Comparison of ENCODE assay signal across 9 cellular contexts in the genomic region with DNA sequence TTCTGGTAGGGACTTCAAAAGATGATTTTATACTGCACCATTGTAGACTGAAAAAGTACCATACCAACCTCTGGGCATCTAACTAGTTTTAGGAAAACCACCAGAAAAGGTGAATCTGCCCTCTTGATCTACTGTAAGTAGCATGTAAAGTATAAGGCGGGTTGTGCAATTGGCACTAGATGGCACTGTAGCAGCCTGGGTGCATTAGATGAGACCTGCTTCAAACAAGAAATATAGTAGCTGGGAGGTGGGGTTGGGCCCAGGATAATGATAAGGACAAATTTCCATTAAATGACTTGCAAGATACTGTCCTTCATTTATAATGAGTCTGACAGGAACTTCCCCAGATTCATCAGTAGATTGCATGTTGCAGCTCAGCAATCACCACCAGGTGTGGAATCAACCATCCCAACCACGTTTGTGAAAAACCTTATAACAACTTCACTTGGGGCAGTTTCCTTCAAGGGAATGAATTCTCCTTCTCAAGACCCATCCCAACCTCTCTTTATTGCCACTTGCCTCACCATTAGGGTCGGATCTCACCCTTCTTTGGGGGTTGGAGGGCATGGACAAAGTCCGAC. TPM values are rescaled to one million over a fixed set of nuclear protein-coding genes. Genes with fewer than 3 reads are reported as not detected.
DNase-seq lines count a peak whose midpoint lies in the region; ATAC-seq, FAIRE-seq and TF ChIP-seq lines count a peak whose summit lies in the region.
"Had no signal": no experiment of that assay in that cellular context is flagged by ENCODE, and none has a peak within 500 bp of the region (broad histone marks: within the 10 kb centered on the region; RNA-seq: fewer than 3 reads in every experiment).

No MANE protein-coding gene starts in this region.

- H3K27ac ChIP-seq in cardiac muscle cell (no peak overlapping the region), K562 (ENCODE audit: extremely low read depth, low read depth, low read length) (no peak overlapping the region)

- H3K27ac Mint-ChIP-seq in naive B cell = peak overlapping the region in 1 of 6 donors; percentile 18
- H3K27ac Mint-ChIP-seq: activated naive CD8-positive, alpha-beta T cell had no signal

- H3K27me3 ChIP-seq in cardiac muscle cell = peaks cover 15% of the 10 kb centered on the region
- peaks cover 5 to 9% of the 10 kb centered on the region in 2 experiments; a peak in 3 of 5 replicates for H3K27me3 ChIP-seq in K562 (ENCODE audit: control insufficient read depth in 2 of 2, insufficient read depth in 2 of 2, low read length in 2 of 2)

- H3K36me3 ChIP-seq in cardiac muscle cell (no peaks in the 10 kb centered on the region), K562 (ENCODE audit: control insufficient read depth, insufficient read depth, low read length) (no peaks in the 10 kb centered on the region)

- no peaks in the 10 kb centered on the region for H3K9me1 ChIP-seq in K562 (ENCODE audit: control insufficient read depth, insufficient read depth, low read length)

- peak; percentile 66 for TF ChIP-seq CTCF in cardiac muscle cell (IDR thresholded peaks at IDR 0.05; ENCODE audit: low read depth, low read length)
- peak; percentile 50 to 67 (median 53); a peak in 5 of 6 replicates for TF ChIP-seq CTCF in K562 (IDR thresholded peaks at IDR 0.05 in 2 of 3, conservative IDR thresholded peaks at IDR 0.05 in 1 of 3; ENCODE audit: insufficient read depth in 2 of 3, low read depth in 1 of 3, low read length in 3 of 3)

- H3K4me3 Mint-ChIP-seq in naive B cell = no peak overlapping the region
- H3K4me3 Mint-ChIP-seq: activated naive CD8-positive, alpha-beta T cell had no signal

- in situ Hi-C loops in K562 (cut with MboI) = no loop called here

- whole genome bisulfite sequencing in K562 (ENCODE audit: insufficient coverage, low coverage, missing lambda C conversion rate) = 2% methylated on average over 4 of the region's 4 CpGs

- ATAC-seq in K562 (peak; percentile 76), naive B cell (ENCODE audit: low read depth in 2 of 2) (peak; percentile 23 to 55), GM18502 (IDR thresholded peaks at IDR 0.05; ENCODE audit: poor library complexity, unreplicated experiment) (no peak), GM19463 (IDR thresholded peaks at IDR 0.05; ENCODE audit: unreplicated experiment) (no peak)

- CTCF ChIA-PET in K562 (lab: Yijun Ruan, JAX; ENCODE audit: low intra/inter-chr PET ratio) = interaction anchor here (0.7 to 1.6 kb wide), 6 partner anchors 75 to 173 kb away, joined by 3 to 7 read pairs (median 4); no protein-coding TSS in a partner anchor

- no peak overlapping the region for H3K4me3 ChIP-seq in cardiac muscle cell
- H3K4me3 ChIP-seq in K562 = no peak overlapping the region

- H3K79me2 ChIP-seq in K562 (ENCODE audit: control insufficient read depth, insufficient read depth, low read length) = no peaks in the 10 kb centered on the region

- no peak for TF ChIP-seq POLR2A in K562 (conservative IDR thresholded peaks at IDR 0.05)

- BruUV-seq in K562 (replicated peaks; lab: Mats Ljungman, UMichigan) = no TSS peak

- H3K4me1 ChIP-seq in cardiac muscle cell (ENCODE audit: low read depth) (no peaks in the 10 kb centered on the region), K562 (replicated peaks in 1 of 2; ENCODE audit: control insufficient read depth in 2 of 2, insufficient read depth in 2 of 2, low read length in 2 of 2) (peaks cover 0 to 2% of the 10 kb centered on the region in 2 experiments; a peak in 2 of 5 replicates)

- no peak overlapping the region for H2AFZ ChIP-seq in K562 (ENCODE audit: low read depth, low read length)

- H4K20me1 ChIP-seq in K562 (replicated peaks; ENCODE audit: control insufficient read depth, insufficient read depth, low read length) = no peaks in the 10 kb centered on the region

- no peaks in the 10 kb centered on the region for H3K9me3 ChIP-seq in cardiac muscle cell (ENCODE audit: low read depth)
- H3K9me3 ChIP-seq in K562 (replicated peaks; ENCODE audit: control insufficient read depth, insufficient read depth, low read depth, low read length) = peaks cover 8% of the 10 kb centered on the region; the same call in 1 of the 2 replicates

- no peak overlapping the region for H3K4me2 ChIP-seq in K562 (ENCODE audit: insufficient read depth, low read length)

- peaks cover 3 to 8% (median 7%) of the 10 kb centered on the region in 7 donors for H3K9me3 Mint-ChIP-seq in naive B cell

- H3K36me3 Mint-ChIP-seq in naive B cell = peaks cover 0 to 7% of the 10 kb centered on the region in 2 donors

- DNase-seq in cardiac muscle cell (ENCODE audit: low read depth in 1 of 2, low spot score in 1 of 2) = peak; percentile 43 to 71
- no peak for DNase-seq in cardiac septum (ENCODE audit: low spot score)
- peak; percentile 14 for DNase-seq in NCI-H2196 (lab: John Stamatoyannopoulos, UW; ENCODE audit: unreplicated experiment)
- peak in 1 of 4 experiments; percentile 32 for DNase-seq in K562 (ENCODE audit: extremely low read depth in 1 of 4, low spot score in 3 of 4)
- DNase-seq in naive B cell = no peak
- DNase-seq in T-helper 9 cell = no peak

- H3K4me1 Mint-ChIP-seq in naive B cell = peaks cover 19 to 33% (median 26%) of the 10 kb centered on the region in 3 donors

- POLR2A ChIA-PET in K562 (lab: Yijun Ruan, JAX) = interaction anchor here (0.6 kb wide), 2 partner anchors 32 kb away, joined by 3 read pairs; no protein-coding TSS in a partner anchor

- FAIRE-seq in K562 (lab: Jason Lieb, UNC) = no peak

- intact Hi-C loops in cardiac septum (cut with DNase I) = loop anchor here (2.0 to 5.0 kb wide), 2 partner anchors 82 to 101 kb away; no protein-coding TSS in a partner anchor
- intact Hi-C loops in K562 (cut with micrococcal nuclease) = loop anchor here (1.0 to 10.0 kb wide), 5 partner anchors 103 to 315 kb away; no protein-coding TSS in a partner anchor

- no peak overlapping the region for H3K9ac ChIP-seq in K562 (ENCODE audit: insufficient read depth in 1 of 2, low read depth in 2 of 2, low read length in 2 of 2)

- no peak for TF ChIP-seq EP300 in K562 (IDR thresholded peaks at IDR 0.05; ENCODE audit: low read length)

- H3K27me3 Mint-ChIP-seq in naive B cell = no peaks in the 10 kb centered on the region
- H3K27me3 Mint-ChIP-seq: activated naive CD8-positive, alpha-beta T cell had no signal

- TF ChIP-seq RAD21 in K562 (CRISPR knock-in tag; conservative IDR thresholded peaks at IDR 0.05 in 1 of 2, IDR thresholded peaks at IDR 0.05 in 1 of 2) = peak; percentile 63 to 70

RNA-seq across cellular contexts. Expression of a gene that starts 37.3 kb away (rescaled TPM):
- total RNA-seq in cardiac muscle cell (not detected in 2 replicates), cardiac septum (0.43 TPM), K562 (2014; rRNA removed) (not detected in 2 replicates), K562 (2014; rRNA removed; fragmentation: Illumina TruSeq; extraction: Trizol) (not detected in 2 replicates), K562 (2015; rRNA removed; fragmentation: Illumina TruSeq; extraction: Trizol) (not detected in 2 replicates), K562 (2021) (not detected in 2 replicates)
- polyA plus RNA-seq in cardiac muscle cell (not detected in 2 replicates), K562 (2011; rRNA removed) (0.05 and 0.29 TPM in 2 replicates), K562 (2014; fragmentation: Illumina TruSeq; extraction: Trizol) (not detected in 2 replicates), K562 (2014; fragmentation: Nextera tagmentation; extraction: Ambion mirVana) (not detected), K562 (2014; rRNA removed) (not detected in 2 replicates), naive B cell (ENCODE audit: low read depth in 6 of 6) (under 1 TPM in 2 of 6 donors, not detected in 4; 0.17 to 0.31 TPM)
- total RNA-seq in K562 (2011; cell fraction: chromatin; rRNA removed; ENCODE audit: low replicate concordance) = not detected in 2 replicates
- not detected in 2 replicates for total RNA-seq in K562 (2011; cell fraction: nucleolus; rRNA removed)
- total RNA-seq in K562 (2011; cell fraction: nucleoplasm; rRNA removed) = not detected in 2 replicates
- polyA plus RNA-seq in K562 (2011; cell fraction: cytosol; rRNA removed) = 0.66 TPM in 1 of 2 replicates, not detected in the other
- polyA plus RNA-seq in K562 (2011; cell fraction: nucleus; rRNA removed) = 0.49 TPM in 1 of 2 replicates, not detected in the other
- 0.13 and 0.58 TPM in 2 replicates for polyA plus RNA-seq in K562 (2012)
- not detected in 2 replicates for polyA minus RNA-seq in K562 (2011; rRNA and poly(A)+ RNA removed)
- not detected in 2 replicates for polyA minus RNA-seq in K562 (2011; cell fraction: cytosol; rRNA and poly(A)+ RNA removed)
- 0.89 TPM in 1 of 2 replicates, not detected in the other for polyA minus RNA-seq in K562 (2011; cell fraction: nucleus; rRNA and poly(A)+ RNA removed)

RNA-seq across cellular contexts. Expression of a gene that starts 39.0 kb away (rescaled TPM):
- not detected in 2 replicates for total RNA-seq in cardiac muscle cell
- polyA plus RNA-seq in cardiac muscle cell = not detected in 2 replicates
- not detected for total RNA-seq in cardiac septum
- total RNA-seq in K562 (2011; cell fraction: chromatin; rRNA removed; ENCODE audit: low replicate concordance) = not detected in 2 replicates
- not detected in 2 replicates for total RNA-seq in K562 (2011; cell fraction: nucleolus; rRNA removed)
- total RNA-seq in K562 (2011; cell fraction: nucleoplasm; rRNA removed) = not detected in 2 replicates
- total RNA-seq in K562 (2014; rRNA removed) = not detected in 2 replicates
- total RNA-seq in K562 (2014; rRNA removed; fragmentation: Illumina TruSeq; extraction: Trizol) = not detected in 2 replicates
- not detected in 2 replicates for total RNA-seq in K562 (2015; rRNA removed; fragmentation: Illumina TruSeq; extraction: Trizol)
- not detected in 2 replicates for total RNA-seq in K562 (2021)
- polyA plus RNA-seq in K562 (2011; rRNA removed) = not detected in 2 replicates
- not detected in 2 replicates for polyA plus RNA-seq in K562 (2011; cell fraction: cytosol; rRNA removed)
- polyA plus RNA-seq in K562 (2011; cell fraction: nucleus; rRNA removed) = not detected in 2 replicates
- not detected in 2 replicates for polyA plus RNA-seq in K562 (2012)
- not detected in 2 replicates for polyA plus RNA-seq in K562 (2014; fragmentation: Illumina TruSeq; extraction: Trizol)
- polyA plus RNA-seq in K562 (2014; fragmentation: Nextera tagmentation; extraction: Ambion mirVana) = not detected
- not detected in 2 replicates for polyA plus RNA-seq in K562 (2014; rRNA removed)
- not detected in 2 replicates for polyA minus RNA-seq in K562 (2011; rRNA and poly(A)+ RNA removed)
- not detected in 2 replicates for polyA minus RNA-seq in K562 (2011; cell fraction: cytosol; rRNA and poly(A)+ RNA removed)
- not detected in 2 replicates for polyA minus RNA-seq in K562 (2011; cell fraction: nucleus; rRNA and poly(A)+ RNA removed)
- polyA plus RNA-seq in naive B cell (ENCODE audit: low read depth in 6 of 6) = not detected

RNA-seq across cellular contexts. Expression of a gene that starts 55.8 kb away (rescaled TPM):
- total RNA-seq in cardiac muscle cell = not detected in 2 replicates
- polyA plus RNA-seq in cardiac muscle cell = not detected in 2 replicates
- not detected for total RNA-seq in cardiac septum
- not detected in 2 replicates for total RNA-seq in K562 (2011; cell fraction: chromatin; rRNA removed; ENCODE audit: low replicate concordance)
- total RNA-seq in K562 (2011; cell fraction: nucleolus; rRNA removed) = not detected in 2 replicates
- not detected in 2 replicates for total RNA-seq in K562 (2011; cell fraction: nucleoplasm; rRNA removed)
- not detected in 2 replicates for total RNA-seq in K562 (2014; rRNA removed)
- not detected in 2 replicates for total RNA-seq in K562 (2014; rRNA removed; fragmentation: Illumina TruSeq; extraction: Trizol)
- not detected in 2 replicates for total RNA-seq in K562 (2015; rRNA removed; fragmentation: Illumina TruSeq; extraction: Trizol)
- not detected in 2 replicates for total RNA-seq in K562 (2021)
- polyA plus RNA-seq in K562 (2011; rRNA removed) = not detected in 2 replicates
- not detected in 2 replicates for polyA plus RNA-seq in K562 (2011; cell fraction: cytosol; rRNA removed)
- polyA plus RNA-seq in K562 (2011; cell fraction: nucleus; rRNA removed) = not detected in 2 replicates
- not detected in 2 replicates for polyA plus RNA-seq in K562 (2012)
- polyA plus RNA-seq in K562 (2014; fragmentation: Illumina TruSeq; extraction: Trizol) = not detected in 2 replicates
- polyA plus RNA-seq in K562 (2014; fragmentation: Nextera tagmentation; extraction: Ambion mirVana) = not detected
- polyA plus RNA-seq in K562 (2014; rRNA removed) = not detected in 2 replicates
- not detected in 2 replicates for polyA minus RNA-seq in K562 (2011; rRNA and poly(A)+ RNA removed)
- not detected in 2 replicates for polyA minus RNA-seq in K562 (2011; cell fraction: cytosol; rRNA and poly(A)+ RNA removed)
- not detected in 2 replicates for polyA minus RNA-seq in K562 (2011; cell fraction: nucleus; rRNA and poly(A)+ RNA removed)
- polyA plus RNA-seq in naive B cell (ENCODE audit: low read depth in 6 of 6) = not detected

Comparison
In these comparisons a context has a peak if more than half of its experiments do, and no peak if none do; other contexts are left out.
1. DNase-seq: peak in cardiac muscle cell (2 of 2) and NCI-H2196 (single experiment); none in cardiac septum (single experiment), naive B cell (single experiment) and T-helper 9 cell (single experiment).
2. ATAC-seq: peak in K562 (single experiment) and naive B cell (2 of 2); none in GM18502 (single experiment) and GM19463 (single experiment).